Comparison of ENCODE assay signal across 8 cellular contexts in the genomic region with DNA sequence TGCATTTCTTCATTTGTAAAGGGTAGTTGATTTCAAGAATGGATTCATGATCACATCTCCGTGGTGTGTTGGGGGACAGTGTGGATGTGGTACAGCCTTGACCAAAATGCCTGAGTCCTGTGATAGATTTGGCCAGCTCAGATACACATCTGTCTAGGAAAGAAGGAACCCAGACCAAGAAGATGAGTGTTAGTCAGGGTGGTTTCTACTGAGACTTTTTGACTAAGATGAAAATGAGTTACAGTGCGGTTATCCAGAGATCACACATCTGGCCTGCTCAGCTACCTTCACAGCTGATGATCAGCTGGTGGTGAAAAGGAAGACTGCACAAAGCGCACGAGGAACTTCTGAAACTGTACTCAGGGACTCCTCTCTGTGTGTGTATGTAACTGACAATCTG.
DNase-seq lines count a peak whose midpoint lies in the region; ATAC-seq and TF ChIP-seq lines count a peak whose summit lies in the region.

No MANE protein-coding gene starts in this region.

- ATAC-seq in GM19468 (IDR thresholded peaks at IDR 0.05; ENCODE audit: extremely low read depth, unreplicated experiment), result peak; percentile 93
- ATAC-seq in HG03558 (IDR thresholded peaks at IDR 0.05; ENCODE audit: extremely low read depth, unreplicated experiment), result peak; percentile 86
- no peak for ATAC-seq in aorta (ENCODE audit: low FRiP score)

- H3K9me3 ChIP-seq in neural progenitor cell (ENCODE audit: low read depth), result no peaks in the 10 kb centered on the region
- no peaks in the 10 kb centered on the region for H3K9me3 ChIP-seq in esophagus muscularis mucosa
- H3K9me3 ChIP-seq in aorta (ENCODE audit: control insufficient read depth, low read length), result no peaks in the 10 kb centered on the region

- peaks cover 58% of the 10 kb centered on the region for H3K4me1 Mint-ChIP-seq in neural progenitor cell

- TF ChIP-seq EP300 in esophagus muscularis mucosa (IDR thresholded peaks at IDR 0.05), result no peak

- no peak overlapping the region for H2AFZ ChIP-seq in neural progenitor cell (replicated peaks)

- peaks cover 36% of the 10 kb centered on the region for H4K20me1 ChIP-seq in neural progenitor cell (ENCODE audit: low read depth)

- no peak overlapping the region for H3K4me2 ChIP-seq in neural progenitor cell

- H3K27ac Mint-ChIP-seq in neural progenitor cell, result peak overlapping the region; percentile 78

- H3K36me3 Mint-ChIP-seq in neural progenitor cell, result peaks cover 38% of the 10 kb centered on the region

- H3K9ac ChIP-seq in neural progenitor cell, result no peak overlapping the region

- H3F3A ChIP-seq in neural progenitor cell (ENCODE audit: low read depth), result no peaks in the 10 kb centered on the region

- H3K4me1 ChIP-seq in neural progenitor cell, result peaks cover 26% of the 10 kb centered on the region
- peaks cover 37 to 64% (median 59%) of the 10 kb centered on the region in 4 donors for H3K4me1 ChIP-seq in esophagus muscularis mucosa
- H3K4me1 ChIP-seq in aorta (ENCODE audit: control insufficient read depth in 1 of 2, insufficient read depth in 2 of 2, low read length in 2 of 2), result peaks cover 0 to 22% of the 10 kb centered on the region in 2 donors

- H3K27me3 ChIP-seq in neural progenitor cell (no peaks in the 10 kb centered on the region), esophagus muscularis mucosa (no peaks in the 10 kb centered on the region), aorta (ENCODE audit: control insufficient read depth in 1 of 2, insufficient read depth in 2 of 2, low read length in 1 of 2) (no peaks in the 10 kb centered on the region)

- no peak for TF ChIP-seq POLR2A in esophagus muscularis mucosa (IDR thresholded peaks at IDR 0.05; ENCODE audit: low read depth)

- TF ChIP-seq CTCF in neural progenitor cell (IDR thresholded peaks at IDR 0.05) (no peak), esophagus muscularis mucosa (IDR thresholded peaks at IDR 0.05) (no peak)

- H3K9me3 Mint-ChIP-seq in neural progenitor cell, result peaks cover 6% of the 10 kb centered on the region

- H3K36me3 ChIP-seq in neural progenitor cell (no peaks in the 10 kb centered on the region), esophagus muscularis mucosa (peaks cover 0 to 2% (median under 1%) of the 10 kb centered on the region in 4 donors), aorta (ENCODE audit: control insufficient read depth in 1 of 2, insufficient read depth in 2 of 2, low read length in 1 of 2) (no peaks in the 10 kb centered on the region)

- H3K27me3 Mint-ChIP-seq in neural progenitor cell (ENCODE audit: insufficient read depth, low read depth), result no peaks in the 10 kb centered on the region

- DNase-seq in CMK (ENCODE audit: low read depth) (peak; percentile 15), neural progenitor cell (ENCODE audit: low spot score) (no peak), esophagus muscularis mucosa (ENCODE audit: extremely low spot score) (no peak), aorta (no peak), COR-L47 (lab: John Stamatoyannopoulos, UW) (no peak)
- peak; percentile 54 to 65 for DNase-seq in activated T-cell treated with anti-CD3 and anti-CD28 coated beads, Interleukin-2, amount 50 U/mL, for 48 hours

- H3K27ac ChIP-seq in neural progenitor cell (no peak overlapping the region), esophagus muscularis mucosa (replicated peaks in 1 of 4) (peak overlapping the region in 1 of 4 donors; percentile 9), aorta (ENCODE audit: low read depth in 1 of 2, low read length in 2 of 2) (no peak overlapping the region)

- H3K79me2 ChIP-seq in neural progenitor cell (ENCODE audit: low read depth), result peaks cover 96% of the 10 kb centered on the region

- H3K4me3 Mint-ChIP-seq in neural progenitor cell, result no peak overlapping the region

- 61% methylated on average over 4 of the region's 4 CpGs for WGBS in esophagus muscularis mucosa
- 86 to 87% methylated on average over 4 of the region's 4 CpGs for WGBS in aorta, 2 donors

- intact Hi-C loops in esophagus muscularis mucosa (cut with DNase I) (no loop called here), aorta (cut with DNase I) (no loop called here)

- no peak overlapping the region for H3K4me3 ChIP-seq in neural progenitor cell
- H3K4me3 ChIP-seq in esophagus muscularis mucosa, result no peak overlapping the region
- no peak overlapping the region for H3K4me3 ChIP-seq in aorta (ENCODE audit: low read length in 2 of 2)

Comparison
In these comparisons a context has a peak if more than half of its experiments do, and no peak if none do; other contexts are left out.
1. DNase-seq: peak in CMK (single experiment) and activated T-cell treated with anti-CD3 and anti-CD28 coated beads, Interleukin-2, amount 50 U/mL, for 48 hours (2 of 2); none in neural progenitor cell (single experiment), esophagus muscularis mucosa (single experiment), aorta (0 of 2) and COR-L47 (single experiment).